Comparison of ENCODE assay signal across 22 cellular contexts in genomic region chr1:23845163-23845562, GRCh38.
"Had no signal": no experiment of that assay in that cellular context is flagged by ENCODE, and none has a peak within 500 bp of the region (broad histone marks: within the 10 kb centered on the region; RNA-seq: fewer than 3 reads in every experiment).

No MANE protein-coding gene starts in this region.

- ATAC-seq: heart right ventricle, lower lobe of right lung, sciatic nerve had no signal

- H3K9me3 ChIP-seq: adrenal gland, ascending aorta, lower lobe of right lung, thoracic aorta had no signal

- H3K4me3 ChIP-seq: adrenal gland, ascending aorta, heart right ventricle, lower lobe of right lung, thoracic aorta, upper lobe of left lung had no signal

- H3K4me1 ChIP-seq: adrenal gland, ascending aorta, lower lobe of right lung, upper lobe of left lung had no signal

- DNase-seq: activated CD4-positive, alpha-beta memory T cell treated with anti-CD3 and anti-CD28 coated beads for 36 hours; activated CD4-positive, alpha-beta T cell treated with anti-CD3 and anti-CD28 coated beads for 48 hours; activated effector memory CD4-positive, alpha-beta T cell treated with anti-CD3 and anti-CD28 coated beads, Interleukin-2, amount 50 U/mL, for 16 hours; activated naive CD4-positive, alpha-beta T cell treated with anti-CD3 and anti-CD28 coated beads, Interleukin-2, amount 50 U/mL, for 16 hours; adrenal gland; brain microvascular endothelial cell; caudate nucleus; effector CD4-positive, alpha-beta T cell; heart right ventricle; kidney; lower lobe of right lung; naive B cell; posterior cingulate gyrus; stimulated activated CD4-positive, alpha-beta T cell treated with anti-CD3 and anti-CD28 coated beads, Interleukin-4, amount 100 ng/mL, for 1 hour; stimulated activated naive CD4-positive, alpha-beta T cell; T-helper 2 cell; upper lobe of left lung had no signal

- H3K27me3 Mint-ChIP-seq: activated CD4-positive, alpha-beta memory T cell treated with anti-CD3 and anti-CD28 coated beads for 36 hours; dendritic cell treated with granulocyte-macrophage colony-stimulating factor and Interleukin-4, amounts not matched to agents 40 ng/mL and 50 ng/mL, for 4 days; naive B cell had no signal

- H3K9me3 Mint-ChIP-seq: dendritic cell treated with granulocyte-macrophage colony-stimulating factor and Interleukin-4, amounts not matched to agents 40 ng/mL and 50 ng/mL, for 4 days had no signal

- H3K27ac Mint-ChIP-seq: activated CD4-positive, alpha-beta memory T cell treated with anti-CD3 and anti-CD28 coated beads for 36 hours; dendritic cell treated with granulocyte-macrophage colony-stimulating factor and Interleukin-4, amounts not matched to agents 40 ng/mL and 50 ng/mL, for 4 days had no signal

- H3K4me3 Mint-ChIP-seq: activated CD4-positive, alpha-beta memory T cell treated with anti-CD3 and anti-CD28 coated beads for 36 hours; dendritic cell treated with granulocyte-macrophage colony-stimulating factor and Interleukin-4, amounts not matched to agents 40 ng/mL and 50 ng/mL, for 4 days had no signal

- H3K27ac ChIP-seq: adrenal gland, ascending aorta, brain microvascular endothelial cell, heart right ventricle, lower lobe of right lung, thoracic aorta, upper lobe of left lung had no signal

- FAIRE-seq: endometrium, kidney had no signal

- H3K36me3 ChIP-seq: brain microvascular endothelial cell had no signal

- H3K4me1 Mint-ChIP-seq: naive B cell had no signal
